1 cellular context compared by ENCODE assay signal in genomic region chr1:39727932-39728317, GRCh38.
TF ChIP-seq lines count a peak whose summit lies in the region.

No MANE protein-coding gene starts in this region.

TF ChIP-seq in H1, 55 proteins besides CTCF, POLR2A, EP300 and RAD21:
- TF ChIP-seq JUND (IDR thresholded peaks at IDR 0.05; ENCODE audit: low read length) (no peak), SIN3A (conservative IDR thresholded peaks at IDR 0.05 in 1 of 2, IDR thresholded peaks at IDR 0.05 in 1 of 2; ENCODE audit: low read depth in 1 of 2, low read length in 2 of 2) (no peak), USF2 (IDR thresholded peaks at IDR 0.05; ENCODE audit: low read length) (no peak), BRCA1 (IDR thresholded peaks at IDR 0.05; ENCODE audit: low read depth, low read length) (no peak), ATF3 (IDR thresholded peaks at IDR 0.05; ENCODE audit: insufficient read depth, low read depth, low read length) (no peak), YY1 (IDR thresholded peaks at IDR 0.05; ENCODE audit: low read depth, low read length) (no peak), GABPA (IDR thresholded peaks at IDR 0.05; ENCODE audit: borderline replicate concordance, insufficient read depth, low read length) (no peak), CHD2 (IDR thresholded peaks at IDR 0.05; ENCODE audit: low read length) (no peak), SUZ12 (IDR thresholded peaks at IDR 0.05; ENCODE audit: low read length) (no peak), CTBP2 (IDR thresholded peaks at IDR 0.05; ENCODE audit: borderline replicate concordance, insufficient read depth, insufficient read length, low read length) (no peak), CHD1 (IDR thresholded peaks at IDR 0.05; ENCODE audit: low read depth, low read length) (no peak), KDM1A (IDR thresholded peaks at IDR 0.05; ENCODE audit: borderline replicate concordance, low read length) (no peak), HDAC2 (IDR thresholded peaks at IDR 0.05; ENCODE audit: borderline replicate concordance in 1 of 2, low read depth in 2 of 2, low read length in 2 of 2) (no peak)
